ENCODE assay signal across 20 cellular contexts in the genomic region with DNA sequence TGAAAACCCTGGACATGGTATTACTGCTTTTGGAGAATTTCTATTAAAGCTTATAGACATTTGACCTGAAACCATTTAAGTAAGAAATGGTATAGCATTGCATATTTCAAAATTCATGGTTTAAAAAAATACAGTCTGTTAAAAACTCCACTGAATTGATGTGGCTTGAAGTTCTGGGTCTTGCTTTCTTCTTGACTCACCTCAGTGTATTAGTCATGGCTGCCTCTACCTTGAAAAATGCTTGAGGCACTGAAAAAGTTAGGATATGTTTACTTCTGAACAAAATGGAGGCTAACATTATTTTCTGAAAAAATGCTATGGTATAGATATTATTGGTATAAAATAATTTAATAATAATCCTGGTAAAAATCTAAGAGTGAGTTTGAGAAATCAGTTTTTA.
DNase-seq lines count a peak whose midpoint lies in the region; FAIRE-seq lines count a peak whose summit lies in the region.
"Had no signal": no experiment of that assay in that cellular context is flagged by ENCODE, and none has a peak within 500 bp of the region (broad histone marks: within the 10 kb centered on the region; RNA-seq: fewer than 3 reads in every experiment).

No MANE protein-coding gene starts in this region.

- H3K4me3 ChIP-seq in CD4-positive, alpha-beta memory T cell (ENCODE audit: low read length in 2 of 2): no peak overlapping the region

- intact Hi-C loops in CD4-positive, alpha-beta memory T cell (cut with micrococcal nuclease): no loop called here

- POLR2A ChIA-PET in CD4-positive, alpha-beta memory T cell (lab: Charles Lee; ENCODE audit: partially characterized antibody): no interaction called here

- no peak overlapping the region for H3K27ac Mint-ChIP-seq in CD4-positive, alpha-beta memory T cell
- H3K27ac Mint-ChIP-seq: B cell; CD8-positive, alpha-beta T cell; H9; IgD-negative memory B cell had no signal

- H3K9me3 Mint-ChIP-seq in CD4-positive, alpha-beta memory T cell: peaks cover 0 to 4% (median 1%) of the 10 kb centered on the region in 8 donors
- H3K9me3 Mint-ChIP-seq: H9 had no signal

- no peaks in the 10 kb centered on the region for H3K27me3 ChIP-seq in CD4-positive, alpha-beta memory T cell (ENCODE audit: insufficient read depth, low read length)

- no peaks in the 10 kb centered on the region for H3K9me3 ChIP-seq in CD4-positive, alpha-beta memory T cell (ENCODE audit: control insufficient read depth in 1 of 2, low read length in 2 of 2)

- DNase-seq in HPDE6-E6E7 (ENCODE audit: extremely low spot score) (peak; percentile 21), RPMI7951 (ENCODE audit: low read depth) (peak; percentile 6), epithelial cell of prostate (ENCODE audit: low read depth, low spot score) (peak; percentile 12), renal cortical epithelial cell (ENCODE audit: low read depth) (peak; percentile 20), frontal cortex (ENCODE audit: low spot score in 2 of 2) (no peak), SKM-1 treated with dmso at 0.1 percent for 144 hours (lab: John Stamatoyannopoulos, UW; ENCODE audit: unreplicated experiment) (no peak)
- no peak for DNase-seq in CD4-positive, alpha-beta memory T cell
- DNase-seq: C1 segment of cervical spinal cord; CD8-positive, alpha-beta T cell; COR-L47; DMS153; DMS79 treated with DMSO at 0.1 percent for 48 hours; EL; GDM1; GOT3; H9 had no signal

- CTCF ChIA-PET in CD4-positive, alpha-beta memory T cell (lab: Charles Lee; ENCODE audit: partially characterized antibody): no interaction called here

- H3K4me1 Mint-ChIP-seq in CD4-positive, alpha-beta memory T cell: no peaks in the 10 kb centered on the region
- H3K4me1 Mint-ChIP-seq: B cell, IgD-negative memory B cell had no signal

- H3K36me3 Mint-ChIP-seq in CD4-positive, alpha-beta memory T cell: no peaks in the 10 kb centered on the region
- H3K36me3 Mint-ChIP-seq: CD8-positive, alpha-beta T cell had no signal

- FAIRE-seq in frontal cortex (lab: Jason Lieb, UNC): no peak
- FAIRE-seq: D721Med, GM12892 had no signal

- no peaks in the 10 kb centered on the region for H3K36me3 ChIP-seq in CD4-positive, alpha-beta memory T cell (ENCODE audit: insufficient read depth, low read length)

- H3K4me1 ChIP-seq in CD4-positive, alpha-beta memory T cell (ENCODE audit: insufficient read depth, low read length): no peaks in the 10 kb centered on the region

- H3K27me3 Mint-ChIP-seq in CD4-positive, alpha-beta memory T cell: no peaks in the 10 kb centered on the region
- H3K27me3 Mint-ChIP-seq: B cell, IgD-negative memory B cell had no signal

- H3K27ac ChIP-seq in epithelial cell of prostate: no peak overlapping the region
- H3K27ac ChIP-seq in CD4-positive, alpha-beta memory T cell (ENCODE audit: low read depth, low read length): no peak overlapping the region

- H3K4me3 Mint-ChIP-seq in CD4-positive, alpha-beta memory T cell: no peak overlapping the region
- H3K4me3 Mint-ChIP-seq: B cell; CD8-positive, alpha-beta T cell; H9; IgD-negative memory B cell had no signal

Comparison
In these comparisons a context has a peak if more than half of its experiments do, and no peak if none do; other contexts are left out.
1. DNase-seq: peak in HPDE6-E6E7 (single experiment), RPMI7951 (single experiment), epithelial cell of prostate (single experiment) and renal cortical epithelial cell (single experiment); none in CD4-positive, alpha-beta memory T cell (0 of 5), frontal cortex (0 of 2) and SKM-1 treated with dmso at 0.1 percent for 144 hours (single experiment).